ENCODE assay signal across 1 cellular context in the genomic region with DNA sequence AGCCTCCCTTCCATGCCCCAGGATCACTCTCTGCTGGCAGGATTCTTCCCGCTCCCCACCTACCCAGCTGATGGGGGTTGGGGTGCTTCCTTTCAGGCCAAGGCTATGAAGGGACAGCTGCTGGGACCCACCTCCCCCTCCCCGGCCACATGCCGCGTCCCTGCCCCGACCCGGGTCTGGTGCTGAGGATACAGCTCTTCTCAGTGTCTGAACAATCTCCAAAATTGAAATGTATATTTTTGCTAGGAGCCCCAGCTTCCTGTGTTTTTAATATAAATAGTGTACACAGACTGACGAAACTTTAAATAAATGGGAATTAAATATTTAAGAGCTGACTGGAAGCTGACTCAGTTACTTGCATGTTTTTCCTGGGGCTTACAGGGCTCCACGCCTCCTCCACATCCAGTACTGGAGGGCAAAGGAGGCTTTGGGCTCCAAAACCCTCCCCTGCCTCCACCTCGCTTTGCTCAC.
A peak's percentile ranks its signal among the peaks of the same experiment; 100 is the strongest.
TF ChIP-seq lines count a peak whose summit lies in the region.

No MANE protein-coding gene starts in this region.

TF ChIP-seq in HepG2, 621 proteins besides CTCF, POLR2A, EP300 and RAD21:
- TF ChIP-seq ZNF431 (CRISPR knock-in tag; IDR thresholded peaks at IDR 0.05; ENCODE audit: borderline replicate concordance, low read depth) (0 out of 2 replicates have a peak, but pooled peaks have one; percentile 17), ZNF816 (CRISPR knock-in tag; IDR thresholded peaks at IDR 0.05; ENCODE audit: borderline replicate concordance) (0 out of 2 replicates have a peak, but pooled peaks have one; percentile 16), REPIN1 (CRISPR knock-in tag; IDR thresholded peaks at IDR 0.05; ENCODE audit: borderline replicate concordance, low read depth) (no peak), KLF11 (CRISPR knock-in tag; IDR thresholded peaks at IDR 0.05) (no peak), PHF21A (CRISPR knock-in tag; IDR thresholded peaks at IDR 0.05) (0 out of 2 replicates have a peak, but pooled peaks have one; percentile 1), MEF2D (CRISPR knock-in tag; IDR thresholded peaks at IDR 0.05) (0 out of 2 replicates have a peak, but pooled peaks have one; percentile 9)
